2 cellular contexts compared by ENCODE assay signal in the genomic region with DNA sequence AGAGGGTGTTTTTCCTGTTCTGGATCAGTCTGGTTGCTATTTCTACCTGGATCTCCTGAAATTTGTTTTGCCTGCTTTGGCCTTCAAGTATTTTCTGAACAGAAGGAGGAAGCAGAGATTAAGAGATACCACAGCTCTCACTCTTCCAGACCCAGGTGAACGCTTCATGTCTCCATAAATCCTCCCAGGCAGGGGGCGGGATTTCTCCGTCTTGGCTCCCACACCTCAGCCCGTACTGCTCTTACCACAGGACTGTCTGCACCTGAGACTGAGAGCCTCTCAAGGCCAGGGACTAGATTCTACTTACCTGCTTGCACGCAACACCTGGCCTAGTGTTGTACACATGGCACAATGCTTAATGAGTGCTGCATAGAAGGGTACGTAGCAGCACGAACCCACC.
TF ChIP-seq lines count a peak whose summit lies in the region.

No MANE protein-coding gene starts in this region.

TF ChIP-seq in GM23338, 12 proteins besides CTCF, POLR2A, EP300 and RAD21 (continues in another document):
- TF ChIP-seq, protein P1, sequence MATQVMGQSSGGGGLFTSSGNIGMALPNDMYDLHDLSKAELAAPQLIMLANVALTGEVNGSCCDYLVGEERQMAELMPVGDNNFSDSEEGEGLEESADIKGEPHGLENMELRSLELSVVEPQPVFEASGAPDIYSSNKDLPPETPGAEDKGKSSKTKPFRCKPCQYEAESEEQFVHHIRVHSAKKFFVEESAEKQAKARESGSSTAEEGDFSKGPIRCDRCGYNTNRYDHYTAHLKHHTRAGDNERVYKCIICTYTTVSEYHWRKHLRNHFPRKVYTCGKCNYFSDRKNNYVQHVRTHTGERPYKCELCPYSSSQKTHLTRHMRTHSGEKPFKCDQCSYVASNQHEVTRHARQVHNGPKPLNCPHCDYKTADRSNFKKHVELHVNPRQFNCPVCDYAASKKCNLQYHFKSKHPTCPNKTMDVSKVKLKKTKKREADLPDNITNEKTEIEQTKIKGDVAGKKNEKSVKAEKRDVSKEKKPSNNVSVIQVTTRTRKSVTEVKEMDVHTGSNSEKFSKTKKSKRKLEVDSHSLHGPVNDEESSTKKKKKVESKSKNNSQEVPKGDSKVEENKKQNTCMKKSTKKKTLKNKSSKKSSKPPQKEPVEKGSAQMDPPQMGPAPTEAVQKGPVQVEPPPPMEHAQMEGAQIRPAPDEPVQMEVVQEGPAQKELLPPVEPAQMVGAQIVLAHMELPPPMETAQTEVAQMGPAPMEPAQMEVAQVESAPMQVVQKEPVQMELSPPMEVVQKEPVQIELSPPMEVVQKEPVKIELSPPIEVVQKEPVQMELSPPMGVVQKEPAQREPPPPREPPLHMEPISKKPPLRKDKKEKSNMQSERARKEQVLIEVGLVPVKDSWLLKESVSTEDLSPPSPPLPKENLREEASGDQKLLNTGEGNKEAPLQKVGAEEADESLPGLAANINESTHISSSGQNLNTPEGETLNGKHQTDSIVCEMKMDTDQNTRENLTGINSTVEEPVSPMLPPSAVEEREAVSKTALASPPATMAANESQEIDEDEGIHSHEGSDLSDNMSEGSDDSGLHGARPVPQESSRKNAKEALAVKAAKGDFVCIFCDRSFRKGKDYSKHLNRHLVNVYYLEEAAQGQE (IDR thresholded peaks at IDR 0.05; ENCODE audit: unreplicated experiment) = no peak
- no peak for TF ChIP-seq POLR2AphosphoS5 (IDR thresholded peaks at IDR 0.05; ENCODE audit: low read depth)
- TF ChIP-seq JUNB (IDR thresholded peaks at IDR 0.05; ENCODE audit: unreplicated experiment) = no peak
- no peak for TF ChIP-seq STAT1 (IDR thresholded peaks at IDR 0.05; ENCODE audit: unreplicated experiment)
- TF ChIP-seq, protein P2, sequence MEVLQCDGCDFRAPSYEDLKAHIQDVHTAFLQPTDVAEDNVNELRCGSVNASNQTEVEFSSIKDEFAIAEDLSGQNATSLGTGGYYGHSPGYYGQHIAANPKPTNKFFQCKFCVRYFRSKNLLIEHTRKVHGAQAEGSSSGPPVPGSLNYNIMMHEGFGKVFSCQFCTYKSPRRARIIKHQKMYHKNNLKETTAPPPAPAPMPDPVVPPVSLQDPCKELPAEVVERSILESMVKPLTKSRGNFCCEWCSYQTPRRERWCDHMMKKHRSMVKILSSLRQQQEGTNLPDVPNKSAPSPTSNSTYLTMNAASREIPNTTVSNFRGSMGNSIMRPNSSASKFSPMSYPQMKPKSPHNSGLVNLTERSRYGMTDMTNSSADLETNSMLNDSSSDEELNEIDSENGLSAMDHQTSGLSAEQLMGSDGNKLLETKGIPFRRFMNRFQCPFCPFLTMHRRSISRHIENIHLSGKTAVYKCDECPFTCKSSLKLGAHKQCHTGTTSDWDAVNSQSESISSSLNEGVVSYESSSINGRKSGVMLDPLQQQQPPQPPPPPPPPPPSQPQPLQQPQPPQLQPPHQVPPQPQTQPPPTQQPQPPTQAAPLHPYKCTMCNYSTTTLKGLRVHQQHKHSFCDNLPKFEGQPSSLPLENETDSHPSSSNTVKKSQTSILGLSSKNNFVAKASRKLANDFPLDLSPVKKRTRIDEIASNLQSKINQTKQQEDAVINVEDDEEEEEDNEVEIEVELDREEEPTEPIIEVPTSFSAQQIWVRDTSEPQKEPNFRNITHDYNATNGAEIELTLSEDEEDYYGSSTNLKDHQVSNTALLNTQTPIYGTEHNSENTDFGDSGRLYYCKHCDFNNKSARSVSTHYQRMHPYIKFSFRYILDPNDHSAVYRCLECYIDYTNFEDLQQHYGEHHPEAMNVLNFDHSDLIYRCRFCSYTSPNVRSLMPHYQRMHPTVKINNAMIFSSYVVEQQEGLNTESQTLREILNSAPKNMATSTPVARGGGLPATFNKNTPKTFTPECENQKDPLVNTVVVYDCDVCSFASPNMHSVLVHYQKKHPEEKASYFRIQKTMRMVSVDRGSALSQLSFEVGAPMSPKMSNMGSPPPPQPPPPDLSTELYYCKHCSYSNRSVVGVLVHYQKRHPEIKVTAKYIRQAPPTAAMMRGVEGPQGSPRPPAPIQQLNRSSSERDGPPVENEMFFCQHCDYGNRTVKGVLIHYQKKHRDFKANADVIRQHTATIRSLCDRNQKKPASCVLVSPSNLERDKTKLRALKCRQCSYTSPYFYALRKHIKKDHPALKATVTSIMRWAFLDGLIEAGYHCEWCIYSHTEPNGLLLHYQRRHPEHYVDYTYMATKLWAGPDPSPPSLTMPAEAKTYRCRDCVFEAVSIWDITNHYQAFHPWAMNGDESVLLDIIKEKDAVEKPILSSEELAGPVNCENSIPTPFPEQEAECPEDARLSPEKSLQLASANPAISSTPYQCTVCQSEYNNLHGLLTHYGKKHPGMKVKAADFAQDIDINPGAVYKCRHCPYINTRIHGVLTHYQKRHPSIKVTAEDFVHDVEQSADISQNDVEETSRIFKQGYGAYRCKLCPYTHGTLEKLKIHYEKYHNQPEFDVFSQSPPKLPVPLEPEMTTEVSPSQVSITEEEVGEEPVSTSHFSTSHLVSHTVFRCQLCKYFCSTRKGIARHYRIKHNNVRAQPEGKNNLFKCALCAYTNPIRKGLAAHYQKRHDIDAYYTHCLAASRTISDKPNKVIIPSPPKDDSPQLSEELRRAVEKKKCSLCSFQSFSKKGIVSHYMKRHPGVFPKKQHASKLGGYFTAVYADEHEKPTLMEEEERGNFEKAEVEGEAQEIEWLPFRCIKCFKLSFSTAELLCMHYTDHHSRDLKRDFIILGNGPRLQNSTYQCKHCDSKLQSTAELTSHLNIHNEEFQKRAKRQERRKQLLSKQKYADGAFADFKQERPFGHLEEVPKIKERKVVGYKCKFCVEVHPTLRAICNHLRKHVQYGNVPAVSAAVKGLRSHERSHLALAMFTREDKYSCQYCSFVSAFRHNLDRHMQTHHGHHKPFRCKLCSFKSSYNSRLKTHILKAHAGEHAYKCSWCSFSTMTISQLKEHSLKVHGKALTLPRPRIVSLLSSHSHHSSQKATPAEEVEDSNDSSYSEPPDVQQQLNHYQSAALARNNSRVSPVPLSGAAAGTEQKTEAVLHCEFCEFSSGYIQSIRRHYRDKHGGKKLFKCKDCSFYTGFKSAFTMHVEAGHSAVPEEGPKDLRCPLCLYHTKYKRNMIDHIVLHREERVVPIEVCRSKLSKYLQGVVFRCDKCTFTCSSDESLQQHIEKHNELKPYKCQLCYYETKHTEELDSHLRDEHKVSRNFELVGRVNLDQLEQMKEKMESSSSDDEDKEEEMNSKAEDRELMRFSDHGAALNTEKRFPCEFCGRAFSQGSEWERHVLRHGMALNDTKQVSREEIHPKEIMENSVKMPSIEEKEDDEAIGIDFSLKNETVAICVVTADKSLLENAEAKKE (CRISPR knock-in tag; IDR thresholded peaks at IDR 0.05) = no peak
- TF ChIP-seq EZH2phosphoT487 (IDR thresholded peaks at IDR 0.05; ENCODE audit: unreplicated experiment) = no peak
- TF ChIP-seq NANOG (IDR thresholded peaks at IDR 0.05; ENCODE audit: borderline replicate concordance) = no peak
- TF ChIP-seq EZH2 (IDR thresholded peaks at IDR 0.05; ENCODE audit: low read depth, unreplicated experiment) = no peak
- TF ChIP-seq ZNF114 (CRISPR knock-in tag; IDR thresholded peaks at IDR 0.05) = no peak
- TF ChIP-seq, protein P3, sequence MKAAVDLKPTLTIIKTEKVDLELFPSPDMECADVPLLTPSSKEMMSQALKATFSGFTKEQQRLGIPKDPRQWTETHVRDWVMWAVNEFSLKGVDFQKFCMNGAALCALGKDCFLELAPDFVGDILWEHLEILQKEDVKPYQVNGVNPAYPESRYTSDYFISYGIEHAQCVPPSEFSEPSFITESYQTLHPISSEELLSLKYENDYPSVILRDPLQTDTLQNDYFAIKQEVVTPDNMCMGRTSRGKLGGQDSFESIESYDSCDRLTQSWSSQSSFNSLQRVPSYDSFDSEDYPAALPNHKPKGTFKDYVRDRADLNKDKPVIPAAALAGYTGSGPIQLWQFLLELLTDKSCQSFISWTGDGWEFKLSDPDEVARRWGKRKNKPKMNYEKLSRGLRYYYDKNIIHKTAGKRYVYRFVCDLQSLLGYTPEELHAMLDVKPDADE (IDR thresholded peaks at IDR 0.05) = no peak

TF ChIP-seq in H1, 55 proteins besides CTCF, POLR2A, EP300 and RAD21:
- TF ChIP-seq CBX8 (IDR thresholded peaks at IDR 0.05; ENCODE audit: borderline replicate concordance, low read depth, low read length) (no peak), TAF1 (IDR thresholded peaks at IDR 0.05; ENCODE audit: low read depth, low read length) (no peak), HDAC6 (IDR thresholded peaks at IDR 0.05; ENCODE audit: low read depth, low read length) (no peak), NRF1 (IDR thresholded peaks at IDR 0.05; ENCODE audit: low read depth, low read length) (no peak), HDAC2 (IDR thresholded peaks at IDR 0.05; ENCODE audit: borderline replicate concordance in 1 of 2, low read depth in 2 of 2, low read length in 2 of 2) (no peak), CEBPB (IDR thresholded peaks at IDR 0.05; ENCODE audit: low read depth, low read length) (no peak)
- TF ChIP-seq, protein P4, sequence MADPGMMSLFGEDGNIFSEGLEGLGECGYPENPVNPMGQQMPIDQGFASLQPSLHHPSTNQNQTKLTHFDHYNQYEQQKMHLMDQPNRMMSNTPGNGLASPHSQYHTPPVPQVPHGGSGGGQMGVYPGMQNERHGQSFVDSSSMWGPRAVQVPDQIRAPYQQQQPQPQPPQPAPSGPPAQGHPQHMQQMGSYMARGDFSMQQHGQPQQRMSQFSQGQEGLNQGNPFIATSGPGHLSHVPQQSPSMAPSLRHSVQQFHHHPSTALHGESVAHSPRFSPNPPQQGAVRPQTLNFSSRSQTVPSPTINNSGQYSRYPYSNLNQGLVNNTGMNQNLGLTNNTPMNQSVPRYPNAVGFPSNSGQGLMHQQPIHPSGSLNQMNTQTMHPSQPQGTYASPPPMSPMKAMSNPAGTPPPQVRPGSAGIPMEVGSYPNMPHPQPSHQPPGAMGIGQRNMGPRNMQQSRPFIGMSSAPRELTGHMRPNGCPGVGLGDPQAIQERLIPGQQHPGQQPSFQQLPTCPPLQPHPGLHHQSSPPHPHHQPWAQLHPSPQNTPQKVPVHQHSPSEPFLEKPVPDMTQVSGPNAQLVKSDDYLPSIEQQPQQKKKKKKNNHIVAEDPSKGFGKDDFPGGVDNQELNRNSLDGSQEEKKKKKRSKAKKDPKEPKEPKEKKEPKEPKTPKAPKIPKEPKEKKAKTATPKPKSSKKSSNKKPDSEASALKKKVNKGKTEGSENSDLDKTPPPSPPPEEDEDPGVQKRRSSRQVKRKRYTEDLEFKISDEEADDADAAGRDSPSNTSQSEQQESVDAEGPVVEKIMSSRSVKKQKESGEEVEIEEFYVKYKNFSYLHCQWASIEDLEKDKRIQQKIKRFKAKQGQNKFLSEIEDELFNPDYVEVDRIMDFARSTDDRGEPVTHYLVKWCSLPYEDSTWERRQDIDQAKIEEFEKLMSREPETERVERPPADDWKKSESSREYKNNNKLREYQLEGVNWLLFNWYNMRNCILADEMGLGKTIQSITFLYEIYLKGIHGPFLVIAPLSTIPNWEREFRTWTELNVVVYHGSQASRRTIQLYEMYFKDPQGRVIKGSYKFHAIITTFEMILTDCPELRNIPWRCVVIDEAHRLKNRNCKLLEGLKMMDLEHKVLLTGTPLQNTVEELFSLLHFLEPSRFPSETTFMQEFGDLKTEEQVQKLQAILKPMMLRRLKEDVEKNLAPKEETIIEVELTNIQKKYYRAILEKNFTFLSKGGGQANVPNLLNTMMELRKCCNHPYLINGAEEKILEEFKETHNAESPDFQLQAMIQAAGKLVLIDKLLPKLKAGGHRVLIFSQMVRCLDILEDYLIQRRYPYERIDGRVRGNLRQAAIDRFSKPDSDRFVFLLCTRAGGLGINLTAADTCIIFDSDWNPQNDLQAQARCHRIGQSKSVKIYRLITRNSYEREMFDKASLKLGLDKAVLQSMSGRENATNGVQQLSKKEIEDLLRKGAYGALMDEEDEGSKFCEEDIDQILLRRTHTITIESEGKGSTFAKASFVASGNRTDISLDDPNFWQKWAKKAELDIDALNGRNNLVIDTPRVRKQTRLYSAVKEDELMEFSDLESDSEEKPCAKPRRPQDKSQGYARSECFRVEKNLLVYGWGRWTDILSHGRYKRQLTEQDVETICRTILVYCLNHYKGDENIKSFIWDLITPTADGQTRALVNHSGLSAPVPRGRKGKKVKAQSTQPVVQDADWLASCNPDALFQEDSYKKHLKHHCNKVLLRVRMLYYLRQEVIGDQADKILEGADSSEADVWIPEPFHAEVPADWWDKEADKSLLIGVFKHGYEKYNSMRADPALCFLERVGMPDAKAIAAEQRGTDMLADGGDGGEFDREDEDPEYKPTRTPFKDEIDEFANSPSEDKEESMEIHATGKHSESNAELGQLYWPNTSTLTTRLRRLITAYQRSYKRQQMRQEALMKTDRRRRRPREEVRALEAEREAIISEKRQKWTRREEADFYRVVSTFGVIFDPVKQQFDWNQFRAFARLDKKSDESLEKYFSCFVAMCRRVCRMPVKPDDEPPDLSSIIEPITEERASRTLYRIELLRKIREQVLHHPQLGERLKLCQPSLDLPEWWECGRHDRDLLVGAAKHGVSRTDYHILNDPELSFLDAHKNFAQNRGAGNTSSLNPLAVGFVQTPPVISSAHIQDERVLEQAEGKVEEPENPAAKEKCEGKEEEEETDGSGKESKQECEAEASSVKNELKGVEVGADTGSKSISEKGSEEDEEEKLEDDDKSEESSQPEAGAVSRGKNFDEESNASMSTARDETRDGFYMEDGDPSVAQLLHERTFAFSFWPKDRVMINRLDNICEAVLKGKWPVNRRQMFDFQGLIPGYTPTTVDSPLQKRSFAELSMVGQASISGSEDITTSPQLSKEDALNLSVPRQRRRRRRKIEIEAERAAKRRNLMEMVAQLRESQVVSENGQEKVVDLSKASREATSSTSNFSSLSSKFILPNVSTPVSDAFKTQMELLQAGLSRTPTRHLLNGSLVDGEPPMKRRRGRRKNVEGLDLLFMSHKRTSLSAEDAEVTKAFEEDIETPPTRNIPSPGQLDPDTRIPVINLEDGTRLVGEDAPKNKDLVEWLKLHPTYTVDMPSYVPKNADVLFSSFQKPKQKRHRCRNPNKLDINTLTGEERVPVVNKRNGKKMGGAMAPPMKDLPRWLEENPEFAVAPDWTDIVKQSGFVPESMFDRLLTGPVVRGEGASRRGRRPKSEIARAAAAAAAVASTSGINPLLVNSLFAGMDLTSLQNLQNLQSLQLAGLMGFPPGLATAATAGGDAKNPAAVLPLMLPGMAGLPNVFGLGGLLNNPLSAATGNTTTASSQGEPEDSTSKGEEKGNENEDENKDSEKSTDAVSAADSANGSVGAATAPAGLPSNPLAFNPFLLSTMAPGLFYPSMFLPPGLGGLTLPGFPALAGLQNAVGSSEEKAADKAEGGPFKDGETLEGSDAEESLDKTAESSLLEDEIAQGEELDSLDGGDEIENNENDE (IDR thresholded peaks at IDR 0.05; ENCODE audit: insufficient replicate concordance, low read length) = no peak
